ENCODE assay signal across 8 cellular contexts in genomic region chr11:77147668-77148321, GRCh38. TPM values are rescaled to one million over a fixed set of nuclear protein-coding genes. Genes with fewer than 3 reads are reported as not detected.
DNase-seq lines count a peak whose midpoint lies in the region; ATAC-seq and FAIRE-seq lines count a peak whose summit lies in the region.

No MANE protein-coding gene starts in this region.

- peaks cover 41% of the 10 kb centered on the region for H3K4me1 Mint-ChIP-seq in activated CD8-positive, alpha-beta memory T cell treated with anti-CD3 and anti-CD28 coated beads, Interleukin-2, amount 10 ng/mL, durations not matched to agents 7 days and 5 days

- peaks cover 45% of the 10 kb centered on the region for H3K27me3 Mint-ChIP-seq in activated CD8-positive, alpha-beta memory T cell treated with anti-CD3 and anti-CD28 coated beads, Interleukin-2, amount 10 ng/mL, durations not matched to agents 7 days and 5 days

- peak overlapping the region; percentile 30 for H3K4me3 Mint-ChIP-seq in activated CD8-positive, alpha-beta memory T cell treated with anti-CD3 and anti-CD28 coated beads, Interleukin-2, amount 10 ng/mL, durations not matched to agents 7 days and 5 days

- intact Hi-C loops in left cardiac atrium (cut with DNase I) = no loop called here

- no peaks in the 10 kb centered on the region for H3K9me3 Mint-ChIP-seq in activated CD8-positive, alpha-beta memory T cell treated with anti-CD3 and anti-CD28 coated beads, Interleukin-2, amount 10 ng/mL, durations not matched to agents 7 days and 5 days (ENCODE audit: low read depth)

- no peak for FAIRE-seq in RCC 7860 (lab: Jason Lieb, UNC)

- no peak overlapping the region for H3K27ac Mint-ChIP-seq in activated CD8-positive, alpha-beta memory T cell treated with anti-CD3 and anti-CD28 coated beads, Interleukin-2, amount 10 ng/mL, durations not matched to agents 7 days and 5 days

- H3K36me3 Mint-ChIP-seq in activated CD8-positive, alpha-beta memory T cell treated with anti-CD3 and anti-CD28 coated beads, Interleukin-2, amount 10 ng/mL, durations not matched to agents 7 days and 5 days = no peaks in the 10 kb centered on the region

- DNase-seq in activated gamma-delta T cell treated with Interleukin-2 at 50 U/mL for 16 hours (peak; percentile 13), activated gamma-delta T cell (lab: John Stamatoyannopoulos, UW) (no peak), left cardiac atrium (no peak), C1 segment of cervical spinal cord (lab: John Stamatoyannopoulos, UW) (no peak), RCC 7860 (ENCODE audit: low spot score) (no peak), DMS153 (lab: John Stamatoyannopoulos, UW) (no peak)
- peak; percentile 73 for DNase-seq in activated CD8-positive, alpha-beta memory T cell treated with anti-CD3 and anti-CD28 coated beads, Interleukin-2, amount 10 ng/mL, durations not matched to agents 7 days and 5 days
- peak; percentile 52 for DNase-seq in stimulated activated naive CD8-positive, alpha-beta T cell treated with anti-CD3 and anti-CD28 coated beads, Interleukin-15, Interleukin-2, amounts not matched to agents 100 U/mL and 50 U/mL, for 24 hours

- peak; percentile 61 for ATAC-seq in activated CD8-positive, alpha-beta memory T cell treated with anti-CD3 and anti-CD28 coated beads, Interleukin-2, amount 10 ng/mL, durations not matched to agents 7 days and 5 days
- peak; percentile 55 to 68 for ATAC-seq in left cardiac atrium
- peak; percentile 36 for ATAC-seq in stimulated activated naive CD8-positive, alpha-beta T cell treated with anti-CD3 and anti-CD28 coated beads, Interleukin-15, Interleukin-2, amounts not matched to agents 100 U/mL and 50 U/mL, for 24 hours

- CTCF ChIA-PET in activated CD8-positive, alpha-beta memory T cell treated with anti-CD3 and anti-CD28 coated beads, Interleukin-2, amount 10 ng/mL, durations not matched to agents 7 days and 5 days (lab: Charles Lee) = interaction anchor here (2.7 kb wide), 1 partner anchor 20 kb away, joined by 23 read pairs; the partner anchor contains the start of gene MYO7A

RNA-seq across cellular contexts. Expression of gene MYO7A, which starts 19.7 kb away (rescaled TPM):
- under 1 TPM; 0.23 to 0.28 TPM for total RNA-seq in activated CD8-positive, alpha-beta memory T cell treated with anti-CD3 and anti-CD28 coated beads, Interleukin-2, amount 10 ng/mL, durations not matched to agents 7 days and 5 days
- 10 to 100 TPM in 1 of 2 donors, 1 to 10 TPM in 1; 7.5 to 11.1 TPM for total RNA-seq in left cardiac atrium

RNA-seq across cellular contexts. Expression of gene OMP, which starts 45.2 kb away (rescaled TPM):
- not detected for total RNA-seq in activated CD8-positive, alpha-beta memory T cell treated with anti-CD3 and anti-CD28 coated beads, Interleukin-2, amount 10 ng/mL, durations not matched to agents 7 days and 5 days
- under 1 TPM in 1 of 2 donors, not detected in 1; 0.97 TPM for total RNA-seq in left cardiac atrium

Comparison
In these comparisons a context has a peak if more than half of its experiments do, and no peak if none do; other contexts are left out.
1. DNase-seq: peak in activated gamma-delta T cell treated with Interleukin-2 at 50 U/mL for 16 hours (single experiment), activated CD8-positive, alpha-beta memory T cell treated with anti-CD3 and anti-CD28 coated beads, Interleukin-2, amount 10 ng/mL, durations not matched to agents 7 days and 5 days (single experiment) and stimulated activated naive CD8-positive, alpha-beta T cell treated with anti-CD3 and anti-CD28 coated beads, Interleukin-15, Interleukin-2, amounts not matched to agents 100 U/mL and 50 U/mL, for 24 hours (single experiment); none in activated gamma-delta T cell (single experiment), left cardiac atrium (single experiment), C1 segment of cervical spinal cord (0 of 14), RCC 7860 (single experiment) and DMS153 (single experiment).
2. RNA of gene MYO7A, which starts 19.7 kb away (total RNA-seq): 7.5 to 11.1 TPM in left cardiac atrium; 0.23 to 0.28 TPM in activated CD8-positive, alpha-beta memory T cell treated with anti-CD3 and anti-CD28 coated beads, Interleukin-2, amount 10 ng/mL, durations not matched to agents 7 days and 5 days; every median in the first group is over 4 times any median in the second.
3. Peak in every context shown above with its lines, with median percentiles within 50 percentile points of each other: ATAC-seq.